In genomic region chr20:45347936-45348809, GRCh38 we compare ENCODE assay signal across 1 cellular context.
TF ChIP-seq lines count a peak whose summit lies in the region.

Gene SDC4, minus strand, starts transcription at chr20:45348424. Its CDS starts 40 bp downstream, at chr20:45348384.

TF ChIP-seq in GM12878, 131 proteins besides CTCF, POLR2A, EP300 and RAD21:
- TF ChIP-seq CEBPZ (IDR thresholded peaks at IDR 0.05; ENCODE audit: low read depth, low read length), result no peak
- no peak for TF ChIP-seq NBN (IDR thresholded peaks at IDR 0.05)
- TF ChIP-seq ZZZ3 (IDR thresholded peaks at IDR 0.05; ENCODE audit: control insufficient read depth, insufficient read length, low read depth), result no peak
- TF ChIP-seq SMC3 (IDR thresholded peaks at IDR 0.05; ENCODE audit: borderline replicate concordance, low read length), result no peak
- 0 out of 2 replicates have a peak, but pooled peaks have one; percentile 29 for TF ChIP-seq LARP7 (IDR thresholded peaks at IDR 0.05)
- 0 out of 2 replicates have a peak, but pooled peaks have one; percentile 12 for TF ChIP-seq DPF2 (IDR thresholded peaks at IDR 0.05)
- TF ChIP-seq MEF2B (IDR thresholded peaks at IDR 0.05; ENCODE audit: partially characterized antibody, poor library complexity, severe bottlenecking), result peak; percentile 71
- TF ChIP-seq TCF12 (IDR thresholded peaks at IDR 0.05; ENCODE audit: low read depth, low read length), result peak; percentile 66; the same call in 1 of the 2 replicates
- TF ChIP-seq ZBTB33 (IDR thresholded peaks at IDR 0.05), result no peak
- no peak for TF ChIP-seq SKIL (IDR thresholded peaks at IDR 0.05; ENCODE audit: low read depth, poor library complexity, severe bottlenecking)
- TF ChIP-seq IKZF2 (IDR thresholded peaks at IDR 0.05), result peak in 1 of 2 experiments; percentile 60; a peak in 1 of 4 replicates
- no peak for TF ChIP-seq RCOR1 (conservative IDR thresholded peaks at IDR 0.05; ENCODE audit: low read depth, low read length)
- TF ChIP-seq BHLHE40 (IDR thresholded peaks at IDR 0.05; ENCODE audit: borderline replicate concordance in 1 of 2, low read depth in 2 of 2, low read length in 1 of 2), result peak in 1 of 2 experiments; percentile 31; a peak in 1 of 4 replicates
- peak; percentile 54; the same call in 1 of the 2 replicates for TF ChIP-seq NKRF (conservative IDR thresholded peaks at IDR 0.05)
- TF ChIP-seq ZBED1 (IDR thresholded peaks at IDR 0.05; ENCODE audit: borderline replicate concordance), result no peak
- 0 out of 2 replicates have a peak, but pooled peaks have one; percentile 24 for TF ChIP-seq NR2F1 (conservative IDR thresholded peaks at IDR 0.05)
- no peak for TF ChIP-seq MLLT1 (IDR thresholded peaks at IDR 0.05)
- TF ChIP-seq POLR2AphosphoS5 (IDR thresholded peaks at IDR 0.05; ENCODE audit: low read length), result peak; percentile 73; the same call in 1 of the 2 replicates
- peak; percentile 84 for TF ChIP-seq IKZF1 (conservative IDR thresholded peaks at IDR 0.05)
- TF ChIP-seq RELB (IDR thresholded peaks at IDR 0.05; ENCODE audit: low read depth), result 0 out of 2 replicates have a peak, but pooled peaks have one; percentile 24
- no peak; the same call in 1 of the 2 replicates for TF ChIP-seq GATAD2B (conservative IDR thresholded peaks at IDR 0.05; ENCODE audit: low read depth)
TF ChIP-seq in GM12878: peak in this region for 11.
